In the genomic region with DNA sequence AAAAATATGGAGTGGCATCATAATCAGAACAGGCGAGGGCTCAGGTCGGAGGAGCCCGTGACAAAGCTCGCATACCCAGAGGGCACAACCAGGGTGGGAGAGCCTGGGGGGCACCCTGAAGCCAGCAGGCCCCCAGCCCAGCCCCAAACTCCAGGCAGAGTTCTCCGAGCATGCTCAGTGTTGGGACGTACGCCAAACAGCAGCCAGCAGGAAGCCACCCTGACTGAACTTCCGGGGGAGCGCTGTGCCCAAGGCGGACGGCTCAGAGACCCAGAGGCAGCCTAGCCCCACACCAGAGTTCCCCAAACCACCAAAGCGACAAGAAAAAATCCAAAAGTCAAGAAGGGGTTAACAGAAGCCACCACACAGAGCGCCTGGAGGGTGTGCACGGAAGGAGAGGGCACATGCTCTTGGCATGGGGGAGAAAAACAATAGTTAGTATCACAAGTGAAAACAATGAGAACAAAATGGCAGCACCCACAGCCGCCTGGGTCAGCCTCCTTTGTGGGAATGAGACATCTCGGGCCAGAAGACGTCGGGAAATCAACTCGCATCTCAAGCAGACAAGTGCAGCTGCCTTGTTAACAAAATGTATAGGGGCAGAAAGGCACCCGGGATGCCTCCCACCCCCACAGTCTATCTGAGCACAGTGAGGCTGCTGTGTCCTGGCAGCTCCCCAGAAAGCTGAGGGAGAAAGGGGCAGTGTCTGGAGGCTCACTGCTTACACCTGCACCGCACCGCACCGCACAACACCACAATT, we compare ENCODE assay signal across 1 cellular context.
TF ChIP-seq lines count a peak whose summit lies in the region.

No MANE protein-coding gene starts in this region.

TF ChIP-seq in H1, 55 proteins besides CTCF, POLR2A, EP300 and RAD21:
- TF ChIP-seq TCF12 (IDR thresholded peaks at IDR 0.05; ENCODE audit: low read depth, low read length) (no peak), CREB1 (IDR thresholded peaks at IDR 0.05) (no peak), TAF1 (IDR thresholded peaks at IDR 0.05; ENCODE audit: low read depth, low read length) (no peak), BRCA1 (IDR thresholded peaks at IDR 0.05; ENCODE audit: low read depth, low read length) (no peak), JUND (IDR thresholded peaks at IDR 0.05; ENCODE audit: low read length) (no peak), RFX5 (IDR thresholded peaks at IDR 0.05; ENCODE audit: borderline replicate concordance, low read depth, low read length) (no peak), CEBPB (IDR thresholded peaks at IDR 0.05; ENCODE audit: low read depth, low read length) (no peak), CHD1 (IDR thresholded peaks at IDR 0.05; ENCODE audit: low read depth, low read length) (no peak), KDM5A (IDR thresholded peaks at IDR 0.05; ENCODE audit: low read length) (no peak), SUZ12 (IDR thresholded peaks at IDR 0.05; ENCODE audit: low read length) (no peak), TAF7 (optimal IDR thresholded peaks at IDR 0.05; ENCODE audit: borderline replicate concordance, low read depth, low read length) (no peak), EZH2 (IDR thresholded peaks at IDR 0.05; ENCODE audit: low read depth, low read length, severe bottlenecking) (no peak), EGR1 (IDR thresholded peaks at IDR 0.05; ENCODE audit: borderline replicate concordance, low read depth, low read length) (no peak), SP2 (IDR thresholded peaks at IDR 0.05; ENCODE audit: low read length) (no peak), BACH1 (IDR thresholded peaks at IDR 0.05; ENCODE audit: low read length) (no peak), SP4 (IDR thresholded peaks at IDR 0.05; ENCODE audit: low read length) (no peak)
- TF ChIP-seq, protein P1, sequence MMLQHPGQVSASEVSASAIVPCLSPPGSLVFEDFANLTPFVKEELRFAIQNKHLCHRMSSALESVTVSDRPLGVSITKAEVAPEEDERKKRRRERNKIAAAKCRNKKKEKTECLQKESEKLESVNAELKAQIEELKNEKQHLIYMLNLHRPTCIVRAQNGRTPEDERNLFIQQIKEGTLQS (IDR thresholded peaks at IDR 0.05; ENCODE audit: insufficient read depth, low read depth, low read length): no peak
- TF ChIP-seq, protein P2, sequence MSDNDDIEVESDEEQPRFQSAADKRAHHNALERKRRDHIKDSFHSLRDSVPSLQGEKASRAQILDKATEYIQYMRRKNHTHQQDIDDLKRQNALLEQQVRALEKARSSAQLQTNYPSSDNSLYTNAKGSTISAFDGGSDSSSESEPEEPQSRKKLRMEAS (IDR thresholded peaks at IDR 0.05): no peak
- TF ChIP-seq, protein P3, sequence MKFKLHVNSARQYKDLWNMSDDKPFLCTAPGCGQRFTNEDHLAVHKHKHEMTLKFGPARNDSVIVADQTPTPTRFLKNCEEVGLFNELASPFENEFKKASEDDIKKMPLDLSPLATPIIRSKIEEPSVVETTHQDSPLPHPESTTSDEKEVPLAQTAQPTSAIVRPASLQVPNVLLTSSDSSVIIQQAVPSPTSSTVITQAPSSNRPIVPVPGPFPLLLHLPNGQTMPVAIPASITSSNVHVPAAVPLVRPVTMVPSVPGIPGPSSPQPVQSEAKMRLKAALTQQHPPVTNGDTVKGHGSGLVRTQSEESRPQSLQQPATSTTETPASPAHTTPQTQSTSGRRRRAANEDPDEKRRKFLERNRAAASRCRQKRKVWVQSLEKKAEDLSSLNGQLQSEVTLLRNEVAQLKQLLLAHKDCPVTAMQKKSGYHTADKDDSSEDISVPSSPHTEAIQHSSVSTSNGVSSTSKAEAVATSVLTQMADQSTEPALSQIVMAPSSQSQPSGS (IDR thresholded peaks at IDR 0.05; ENCODE audit: low read length): no peak
- TF ChIP-seq, protein P4, sequence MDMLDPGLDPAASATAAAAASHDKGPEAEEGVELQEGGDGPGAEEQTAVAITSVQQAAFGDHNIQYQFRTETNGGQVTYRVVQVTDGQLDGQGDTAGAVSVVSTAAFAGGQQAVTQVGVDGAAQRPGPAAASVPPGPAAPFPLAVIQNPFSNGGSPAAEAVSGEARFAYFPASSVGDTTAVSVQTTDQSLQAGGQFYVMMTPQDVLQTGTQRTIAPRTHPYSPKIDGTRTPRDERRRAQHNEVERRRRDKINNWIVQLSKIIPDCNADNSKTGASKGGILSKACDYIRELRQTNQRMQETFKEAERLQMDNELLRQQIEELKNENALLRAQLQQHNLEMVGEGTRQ (IDR thresholded peaks at IDR 0.05; ENCODE audit: low read length): no peak
TF ChIP-seq in H1: peak in this region for 0.
